ENCODE assay signal across 19 cellular contexts in genomic region chr7:92736870-92737269, GRCh38.
"Had no signal": no experiment of that assay in that cellular context is flagged by ENCODE, and none has a peak within 500 bp of the region (broad histone marks: within the 10 kb centered on the region; RNA-seq: fewer than 3 reads in every experiment).

No MANE protein-coding gene starts in this region.

- ATAC-seq: foreskin keratinocyte; naive thymus-derived CD4-positive, alpha-beta T cell; stimulated activated naive B cell treated with anti-CD40 and anti-IgM and Interleukin-4, amounts not matched to agents 10 μg/mL and 1 μg/mL and 100 μg/mL, for 72 hours; stimulated activated naive CD8-positive, alpha-beta T cell treated with anti-CD3 and anti-CD28 coated beads, Interleukin-15, amount 100 ng/mL, for 72 hours; upper lobe of right lung had no signal

- H2AFZ ChIP-seq: parathyroid adenoma had no signal

- H3K27ac ChIP-seq: foreskin keratinocyte, parathyroid adenoma, prostate gland, sigmoid colon, skin epidermis, testis, tibial nerve, upper lobe of right lung had no signal

- H3K4me1 ChIP-seq: colonic mucosa, prostate gland, testis had no signal

- H3K27me3 ChIP-seq: colonic mucosa, foreskin keratinocyte, sigmoid colon, testis, tibial nerve, upper lobe of right lung had no signal

- H3K27ac Mint-ChIP-seq: endodermal cell; nephron progenitor cell; stimulated activated naive B cell treated with anti-CD40 and anti-IgM and Interleukin-4, amounts not matched to agents 10 μg/mL and 1 μg/mL and 100 μg/mL, for 72 hours had no signal

- H3K36me3 ChIP-seq: colonic mucosa, prostate gland, sigmoid colon, tibial nerve, upper lobe of right lung had no signal

- H3K4me3 ChIP-seq: colonic mucosa, prostate gland, sigmoid colon, skin epidermis, testis, tibial nerve, upper lobe of right lung had no signal

- H3K4me3 Mint-ChIP-seq: endodermal cell; naive thymus-derived CD4-positive, alpha-beta T cell; nephron progenitor cell; stimulated activated naive B cell treated with anti-CD40 and anti-IgM and Interleukin-4, amounts not matched to agents 10 μg/mL and 1 μg/mL and 100 μg/mL, for 72 hours; stimulated activated naive CD8-positive, alpha-beta T cell treated with anti-CD3 and anti-CD28 coated beads, Interleukin-15, amount 100 ng/mL, for 72 hours had no signal

- H3K27me3 Mint-ChIP-seq: naive thymus-derived CD4-positive, alpha-beta T cell; stimulated activated naive B cell treated with anti-CD40 and anti-IgM and Interleukin-4, amounts not matched to agents 10 μg/mL and 1 μg/mL and 100 μg/mL, for 72 hours; stimulated activated naive CD8-positive, alpha-beta T cell treated with anti-CD3 and anti-CD28 coated beads, Interleukin-15, amount 100 ng/mL, for 72 hours had no signal

- DNase-seq: colonic mucosa; effector CD4-positive, alpha-beta T cell; endodermal cell; erythroblast; foreskin keratinocyte; mammary epithelial cell; naive thymus-derived CD4-positive, alpha-beta T cell; nephron progenitor cell; sigmoid colon; stimulated activated CD4-positive, alpha-beta T cell treated with anti-CD3 and anti-CD28 coated beads, Interleukin-2, amount 100 ng/mL, for 24 hours; stimulated activated CD4-positive, alpha-beta T cell treated with anti-CD3 and anti-CD28 coated beads, Interleukin-4, amount 100 ng/mL, for 4 hours; stimulated activated naive B cell treated with anti-CD40 and anti-IgM and Interleukin-4, amounts not matched to agents 10 μg/mL and 1 μg/mL and 100 μg/mL, for 72 hours; stimulated activated naive CD8-positive, alpha-beta T cell treated with anti-CD3 and anti-CD28 coated beads, Interleukin-15, amount 100 ng/mL, for 72 hours; testis; upper lobe of right lung had no signal

- H3K9ac ChIP-seq: parathyroid adenoma had no signal

- H3K9me3 Mint-ChIP-seq: endodermal cell; stimulated activated naive CD8-positive, alpha-beta T cell treated with anti-CD3 and anti-CD28 coated beads, Interleukin-15, amount 100 ng/mL, for 72 hours had no signal

- H3K9me3 ChIP-seq: colonic mucosa, prostate gland, sigmoid colon, testis, tibial nerve, upper lobe of right lung had no signal
